1 cellular context compared by ENCODE assay signal in the genomic region with DNA sequence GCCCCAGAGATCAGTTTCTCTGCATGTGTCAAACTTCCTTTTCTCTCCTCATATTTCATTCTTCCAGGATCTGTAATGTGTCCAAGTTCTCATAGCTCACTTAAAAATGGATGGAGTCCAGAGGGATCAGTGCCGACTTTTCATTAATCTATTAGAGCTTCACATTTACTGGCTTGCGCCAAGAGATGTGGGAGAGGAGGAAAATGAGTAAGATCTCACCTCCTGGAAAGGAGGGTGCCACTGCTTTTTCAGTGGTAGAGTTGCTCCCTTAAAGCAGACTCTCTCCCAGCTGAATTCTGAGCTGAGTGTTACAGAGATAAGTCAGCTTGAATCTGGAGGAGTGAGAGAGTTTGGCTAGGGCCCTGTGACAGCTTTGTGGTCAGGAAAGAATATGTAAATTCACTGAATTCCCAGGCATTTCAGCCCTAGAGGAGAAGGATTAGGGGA.
TF ChIP-seq lines count a peak whose summit lies in the region.

No MANE protein-coding gene starts in this region.

TF ChIP-seq in HepG2, 621 proteins besides CTCF, POLR2A, EP300 and RAD21 (continued from another document):
- TF ChIP-seq STAG1 (CRISPR knock-in tag; IDR thresholded peaks at IDR 0.05) (no peak), KMT2B (CRISPR knock-in tag; IDR thresholded peaks at IDR 0.05) (no peak), RBFOX2 (IDR thresholded peaks at IDR 0.05; ENCODE audit: low read depth, low read length) (no peak), ZNF468 (CRISPR knock-in tag; IDR thresholded peaks at IDR 0.05) (no peak)
- TF ChIP-seq, protein P1, sequence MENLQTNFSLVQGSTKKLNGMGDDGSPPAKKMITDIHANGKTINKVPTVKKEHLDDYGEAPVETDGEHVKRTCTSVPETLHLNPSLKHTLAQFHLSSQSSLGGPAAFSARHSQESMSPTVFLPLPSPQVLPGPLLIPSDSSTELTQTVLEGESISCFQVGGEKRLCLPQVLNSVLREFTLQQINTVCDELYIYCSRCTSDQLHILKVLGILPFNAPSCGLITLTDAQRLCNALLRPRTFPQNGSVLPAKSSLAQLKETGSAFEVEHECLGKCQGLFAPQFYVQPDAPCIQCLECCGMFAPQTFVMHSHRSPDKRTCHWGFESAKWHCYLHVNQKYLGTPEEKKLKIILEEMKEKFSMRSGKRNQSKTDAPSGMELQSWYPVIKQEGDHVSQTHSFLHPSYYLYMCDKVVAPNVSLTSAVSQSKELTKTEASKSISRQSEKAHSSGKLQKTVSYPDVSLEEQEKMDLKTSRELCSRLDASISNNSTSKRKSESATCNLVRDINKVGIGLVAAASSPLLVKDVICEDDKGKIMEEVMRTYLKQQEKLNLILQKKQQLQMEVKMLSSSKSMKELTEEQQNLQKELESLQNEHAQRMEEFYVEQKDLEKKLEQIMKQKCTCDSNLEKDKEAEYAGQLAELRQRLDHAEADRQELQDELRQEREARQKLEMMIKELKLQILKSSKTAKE (CRISPR knock-in tag; IDR thresholded peaks at IDR 0.05; ENCODE audit: borderline replicate concordance): no peak
- TF ChIP-seq, protein P2, sequence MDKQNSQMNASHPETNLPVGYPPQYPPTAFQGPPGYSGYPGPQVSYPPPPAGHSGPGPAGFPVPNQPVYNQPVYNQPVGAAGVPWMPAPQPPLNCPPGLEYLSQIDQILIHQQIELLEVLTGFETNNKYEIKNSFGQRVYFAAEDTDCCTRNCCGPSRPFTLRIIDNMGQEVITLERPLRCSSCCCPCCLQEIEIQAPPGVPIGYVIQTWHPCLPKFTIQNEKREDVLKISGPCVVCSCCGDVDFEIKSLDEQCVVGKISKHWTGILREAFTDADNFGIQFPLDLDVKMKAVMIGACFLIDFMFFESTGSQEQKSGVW (CRISPR knock-in tag; IDR thresholded peaks at IDR 0.05; ENCODE audit: borderline replicate concordance): no peak
TF ChIP-seq in HepG2: peak in this region for 0.
